In the genomic region with DNA sequence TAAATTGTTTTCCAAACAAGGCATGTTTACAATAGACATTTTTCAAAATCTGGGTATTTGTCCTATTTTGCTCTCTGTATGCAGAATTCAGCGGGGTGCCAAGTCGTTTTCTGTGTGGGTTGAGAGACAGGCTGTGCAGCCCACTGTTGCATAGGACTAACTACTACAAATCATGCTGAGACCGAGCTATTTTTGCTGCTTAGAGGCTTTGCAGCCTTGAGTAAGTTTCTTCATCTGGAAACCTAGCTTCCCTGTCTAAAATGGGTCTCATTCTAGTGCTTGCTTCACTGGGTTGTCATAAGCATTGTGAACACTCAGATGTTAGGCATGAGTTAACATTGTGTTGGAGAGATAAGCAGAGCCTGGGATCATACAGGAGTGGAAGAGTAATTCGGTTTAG, we compare ENCODE assay signal across 8 cellular contexts. TPM values are rescaled to one million over a fixed set of nuclear protein-coding genes. Genes with fewer than 3 reads are reported as not detected.
DNase-seq lines count a peak whose midpoint lies in the region; TF ChIP-seq lines count a peak whose summit lies in the region.

No MANE protein-coding gene starts in this region.

- TF ChIP-seq CTCF in AG04450 (IDR thresholded peaks at IDR 0.05; ENCODE audit: low read depth, low read length) (no peak), HFFc6 (IDR thresholded peaks at IDR 0.05) (no peak), kidney epithelial cell (IDR thresholded peaks at IDR 0.05; ENCODE audit: insufficient read depth, low read length, poor library complexity, severe bottlenecking) (no peak), uterus (IDR thresholded peaks at IDR 0.05) (no peak)

- H3K9me3 ChIP-seq in AG04450 (ENCODE audit: control insufficient read depth, insufficient read depth, low read length), result no peaks in the 10 kb centered on the region; the same call in 1 of the 2 replicates
- H3K9me3 ChIP-seq in uterus, result no peaks in the 10 kb centered on the region

- H3K36me3 ChIP-seq in kidney epithelial cell (ENCODE audit: control insufficient read depth, insufficient read depth, low read length) (no peaks in the 10 kb centered on the region), uterus (no peaks in the 10 kb centered on the region)

- H3K27ac Mint-ChIP-seq in HFFc6, result peak overlapping the region; percentile 73

- DNase-seq in AG04450 (ENCODE audit: low read depth, low spot score) (no peak), HFFc6 (peak; percentile 35), amniotic epithelial cell (ENCODE audit: low read depth) (peak; percentile 91), kidney epithelial cell (ENCODE audit: low read depth) (no peak), uterus (peak in 1 of 2 donors; percentile 11), NCI-H1436 (lab: John Stamatoyannopoulos, UW) (no peak), DMS53 treated with DMSO at 0.1 percent for 48 hours (lab: John Stamatoyannopoulos, UW; ENCODE audit: unreplicated experiment) (no peak)
- no peak for DNase-seq in activated effector memory CD4-positive, alpha-beta T cell treated with anti-CD3 and anti-CD28 coated beads, Interleukin-2, amount 50 U/mL, for 16 hours

- H3K27me3 ChIP-seq in AG04450 (ENCODE audit: control insufficient read depth, insufficient read depth, low read length) (no peaks in the 10 kb centered on the region), kidney epithelial cell (ENCODE audit: control insufficient read depth, insufficient read depth, low read length) (no peaks in the 10 kb centered on the region), uterus (no peaks in the 10 kb centered on the region)

- H3K9me3 Mint-ChIP-seq in HFFc6, result no peaks in the 10 kb centered on the region

- peaks cover 8% of the 10 kb centered on the region; the same call in 1 of the 2 replicates for H3K36me3 Mint-ChIP-seq in HFFc6 (ENCODE audit: low read depth)

- no peak for TF ChIP-seq POLR2A in uterus (IDR thresholded peaks at IDR 0.05)

- peaks cover 39% of the 10 kb centered on the region for H3K4me1 Mint-ChIP-seq in HFFc6 (ENCODE audit: low read depth)

- no peaks in the 10 kb centered on the region; the same call in 1 of the 2 replicates for H3K27me3 Mint-ChIP-seq in HFFc6 (ENCODE audit: insufficient read depth)

- H3K27ac ChIP-seq in AG04450 (ENCODE audit: low read depth, low read length) (no peak overlapping the region), uterus (peak overlapping the region; percentile 91 to 98)

- H3K4me1 ChIP-seq in uterus, result no peaks in the 10 kb centered on the region

- intact Hi-C loops in uterus (cut with DNase I; ENCODE audit: low total_unique reads), result no loop called here

- POLR2A ChIA-PET in AG04450 (lab: Yijun Ruan, JAX), result interaction anchor here (0.6 kb wide), 1 partner anchor 677 kb away, joined by 3 read pairs; no protein-coding TSS in a partner anchor

- CTCF ChIA-PET in AG04450 (lab: Charles Lee), result interaction anchor here (0.8 to 1.5 kb wide), 2 partner anchors 101 to 234 kb away, joined by 4 to 7 read pairs; no protein-coding TSS in a partner anchor

- peak overlapping the region; percentile 93 for H3K4me3 Mint-ChIP-seq in HFFc6

- H3K4me3 ChIP-seq in AG04450 (ENCODE audit: low read depth, low read length) (peak overlapping the region; percentile 76), kidney epithelial cell (ENCODE audit: low read depth, low read length) (peak overlapping the region; percentile 77), uterus (peak overlapping the region in 1 of 2 donors; percentile 97)

RNA-seq across cellular contexts. Expression of gene PRPSAP2, which starts 1.3 kb away (rescaled TPM):
- 27.3 and 33.9 TPM in 2 replicates for polyA plus RNA-seq in AG04450 (2011; rRNA removed)
- polyA minus RNA-seq in AG04450 (2011; rRNA and poly(A)+ RNA removed), result 21.5 and 30.9 TPM in 2 replicates
- 10 to 100 TPM; 20.4 to 27.2 (median 23.1) TPM for total RNA-seq in HFFc6 (2021; fragmentation: NEBNext Ultra II Directional; extraction: Animal tissue kit (Norgen Biotek cat#: 25700))
- total RNA-seq in kidney epithelial cell (33.2 and 43.0 TPM in 2 replicates), uterus (10 to 100 TPM; 18.2 to 65.9 (median 39.2) TPM)

Comparison
In these comparisons a context has a peak if more than half of its experiments do, and no peak if none do; other contexts are left out.
1. DNase-seq: peak in HFFc6 (single experiment) and amniotic epithelial cell (single experiment); none in AG04450 (single experiment), kidney epithelial cell (single experiment), NCI-H1436 (single experiment), activated effector memory CD4-positive, alpha-beta T cell treated with anti-CD3 and anti-CD28 coated beads, Interleukin-2, amount 50 U/mL, for 16 hours (single experiment) and DMS53 treated with DMSO at 0.1 percent for 48 hours (single experiment).